Comparison of ENCODE assay signal across 22 cellular contexts in genomic region chr20:33908351-33908750, GRCh38.
A peak's percentile ranks its signal among the peaks of the same experiment; 100 is the strongest.
DNase-seq lines count a peak whose midpoint lies in the region; ATAC-seq and TF ChIP-seq lines count a peak whose summit lies in the region.
"Had no signal": no experiment of that assay in that cellular context is flagged by ENCODE, and none has a peak within 500 bp of the region (broad histone marks: within the 10 kb centered on the region; RNA-seq: fewer than 3 reads in every experiment).

No MANE protein-coding gene starts in this region.

- H3K27ac ChIP-seq in GM23338 (ENCODE audit: low read depth) (no peak overlapping the region), esophagus muscularis mucosa (replicated peaks in 1 of 4) (no peak overlapping the region)
- H3K27ac ChIP-seq: cardiac muscle cell, KMS-11 had no signal

- no peaks in the 10 kb centered on the region for H4K20me1 ChIP-seq in GM23338 (replicated peaks; ENCODE audit: insufficient read depth)

- H3K27me3 ChIP-seq in GM23338 (ENCODE audit: insufficient read depth): no peaks in the 10 kb centered on the region
- H3K27me3 ChIP-seq in adipocyte (replicated peaks; ENCODE audit: control insufficient read depth, insufficient read depth, low read length): no peaks in the 10 kb centered on the region
- H3K27me3 ChIP-seq in esophagus muscularis mucosa: no peaks in the 10 kb centered on the region
- H3K27me3 ChIP-seq: cardiac muscle cell, sigmoid colon had no signal

- H3F3A ChIP-seq in GM23338 (replicated peaks; ENCODE audit: low read depth): no peaks in the 10 kb centered on the region

- no peaks in the 10 kb centered on the region for H3K9me3 ChIP-seq in adipocyte (ENCODE audit: control insufficient read depth, low read length)
- H3K9me3 ChIP-seq in esophagus muscularis mucosa: no peaks in the 10 kb centered on the region
- H3K9me3 ChIP-seq: HAP-1, mucosa of descending colon, sigmoid colon had no signal

- TF ChIP-seq CTCF in GM23338 (conservative IDR thresholded peaks at IDR 0.05; ENCODE audit: low read depth in 2 of 2) (no peak), esophagus muscularis mucosa (IDR thresholded peaks at IDR 0.05) (no peak)

- TF ChIP-seq POLR2A in esophagus muscularis mucosa (IDR thresholded peaks at IDR 0.05; ENCODE audit: low read depth): no peak

- no peaks in the 10 kb centered on the region; the same call in 2 of the 3 replicates for H3K4me1 Mint-ChIP-seq in GM23338
- H3K4me1 Mint-ChIP-seq: activated naive CD8-positive, alpha-beta T cell treated with anti-CD3 and anti-CD28 coated beads, Interleukin-2, amount 50 U/mL, for 24 hours; WTC11 had no signal

- H3K27ac Mint-ChIP-seq in GM23338: no peak overlapping the region
- H3K27ac Mint-ChIP-seq: activated naive CD8-positive, alpha-beta T cell treated with anti-CD3 and anti-CD28 coated beads, Interleukin-2, amount 50 U/mL, for 24 hours; WTC11 had no signal

- no peaks in the 10 kb centered on the region for H3K4me1 ChIP-seq in GM23338 (ENCODE audit: insufficient read depth)
- peaks cover 34% of the 10 kb centered on the region for H3K4me1 ChIP-seq in adipocyte (ENCODE audit: control insufficient read depth, insufficient read depth, low read length)
- peaks cover 0 to 26% (median 18%) of the 10 kb centered on the region in 4 donors for H3K4me1 ChIP-seq in esophagus muscularis mucosa

- H2AFZ ChIP-seq in GM23338: peak overlapping the region; percentile 32; the same call in 1 of the 2 replicates

- H3K27me3 Mint-ChIP-seq in GM23338 (ENCODE audit: insufficient read depth, low read depth, poor library complexity): peaks cover 2% of the 10 kb centered on the region

- no peaks in the 10 kb centered on the region for H3K36me3 Mint-ChIP-seq in GM23338 (ENCODE audit: low read depth)
- H3K36me3 Mint-ChIP-seq: WTC11 had no signal

- H3K79me2 ChIP-seq in GM23338 (replicated peaks; ENCODE audit: insufficient read depth): no peaks in the 10 kb centered on the region

- H3K4me2 ChIP-seq in GM23338: no peak overlapping the region

- no peak overlapping the region for H3K4me3 Mint-ChIP-seq in GM23338
- H3K4me3 Mint-ChIP-seq: activated naive CD8-positive, alpha-beta T cell treated with anti-CD3 and anti-CD28 coated beads, Interleukin-2, amount 50 U/mL, for 24 hours; WTC11 had no signal

- no peak for TF ChIP-seq EP300 in esophagus muscularis mucosa (IDR thresholded peaks at IDR 0.05)

- H3K9ac ChIP-seq in adipocyte (ENCODE audit: low read length): no peak overlapping the region
- H3K9ac ChIP-seq: KMS-11 had no signal

- no peaks in the 10 kb centered on the region for H3K36me3 ChIP-seq in GM23338 (ENCODE audit: insufficient read depth)
- no peaks in the 10 kb centered on the region for H3K36me3 ChIP-seq in adipocyte (ENCODE audit: control insufficient read depth, insufficient read depth, low read length, severe bottlenecking)
- H3K36me3 ChIP-seq in esophagus muscularis mucosa: no peaks in the 10 kb centered on the region
- H3K36me3 ChIP-seq: cardiac muscle cell, HAP-1, sigmoid colon had no signal

- no peaks in the 10 kb centered on the region for H3K9me3 Mint-ChIP-seq in GM23338
- H3K9me3 Mint-ChIP-seq: activated naive CD8-positive, alpha-beta T cell treated with anti-CD3 and anti-CD28 coated beads, Interleukin-2, amount 50 U/mL, for 24 hours had no signal

- intact Hi-C loops in esophagus muscularis mucosa (cut with DNase I): no loop called here

- WGBS in esophagus muscularis mucosa: 29% methylated on average over 6 of the region's 6 CpGs

- no peaks in the 10 kb centered on the region for H3K9me2 ChIP-seq in GM23338 (ENCODE audit: insufficient read depth)

- ATAC-seq in GM23338 (no peak), GM19395 (IDR thresholded peaks at IDR 0.05; ENCODE audit: unreplicated experiment) (no peak), HG03432 (IDR thresholded peaks at IDR 0.05; ENCODE audit: unreplicated experiment) (no peak), GM18517 (IDR thresholded peaks at IDR 0.05; ENCODE audit: unreplicated experiment) (no peak)
- ATAC-seq: activated naive CD8-positive, alpha-beta T cell treated with anti-CD3 and anti-CD28 coated beads, Interleukin-2, amount 50 U/mL, for 24 hours; mucosa of descending colon; WTC11 had no signal

- DNase-seq in AG20443 (ENCODE audit: low spot score) (peak; percentile 62), GM23338 (ENCODE audit: low spot score) (no peak), adipocyte (ENCODE audit: low read depth) (peak; percentile 81), left kidney (ENCODE audit: low read depth, low spot score) (peak; percentile 52), esophagus muscularis mucosa (ENCODE audit: extremely low spot score) (no peak)
- DNase-seq: activated CD8-positive, alpha-beta memory T cell treated with anti-CD3 and anti-CD28 coated beads for 24 hours; activated naive CD8-positive, alpha-beta T cell treated with anti-CD3 and anti-CD28 coated beads, Interleukin-2, amount 50 U/mL, for 24 hours; Calu3; left cardiac atrium; mucosa of descending colon; NCI-H1092 treated with DMSO at 0.1 percent for 48 hours; RPMI8226; sigmoid colon; stimulated activated CD4-positive, alpha-beta T cell treated with anti-CD3 and anti-CD28 coated beads, Interleukin-2, amount 100 ng/mL, for 24 hours; T-helper 1 cell had no signal

- H3K4me3 ChIP-seq in GM23338 (no peak overlapping the region), adipocyte (ENCODE audit: low read length) (no peak overlapping the region), esophagus muscularis mucosa (no peak overlapping the region)
- H3K4me3 ChIP-seq: cardiac muscle cell, HAP-1, mucosa of descending colon, sigmoid colon had no signal

TF ChIP-seq in GM23338, 12 proteins besides CTCF, POLR2A, EP300 and RAD21 (continues in another document):
- TF ChIP-seq ETS1 (IDR thresholded peaks at IDR 0.05) (no peak), EZH2phosphoT487 (IDR thresholded peaks at IDR 0.05; ENCODE audit: unreplicated experiment) (no peak), ZNF114 (CRISPR knock-in tag; IDR thresholded peaks at IDR 0.05) (no peak), NANOG (IDR thresholded peaks at IDR 0.05; ENCODE audit: borderline replicate concordance) (no peak), CREB1 (CRISPR knock-in tag; IDR thresholded peaks at IDR 0.05; ENCODE audit: low read depth) (no peak)

Comparison
In these comparisons a context has a peak if more than half of its experiments do, and no peak if none do; other contexts are left out.
1. DNase-seq: peak in AG20443 (single experiment), adipocyte (single experiment) and left kidney (single experiment); none in GM23338 (single experiment) and esophagus muscularis mucosa (single experiment).